Comparison of ENCODE assay signal across 10 cellular contexts in the genomic region with DNA sequence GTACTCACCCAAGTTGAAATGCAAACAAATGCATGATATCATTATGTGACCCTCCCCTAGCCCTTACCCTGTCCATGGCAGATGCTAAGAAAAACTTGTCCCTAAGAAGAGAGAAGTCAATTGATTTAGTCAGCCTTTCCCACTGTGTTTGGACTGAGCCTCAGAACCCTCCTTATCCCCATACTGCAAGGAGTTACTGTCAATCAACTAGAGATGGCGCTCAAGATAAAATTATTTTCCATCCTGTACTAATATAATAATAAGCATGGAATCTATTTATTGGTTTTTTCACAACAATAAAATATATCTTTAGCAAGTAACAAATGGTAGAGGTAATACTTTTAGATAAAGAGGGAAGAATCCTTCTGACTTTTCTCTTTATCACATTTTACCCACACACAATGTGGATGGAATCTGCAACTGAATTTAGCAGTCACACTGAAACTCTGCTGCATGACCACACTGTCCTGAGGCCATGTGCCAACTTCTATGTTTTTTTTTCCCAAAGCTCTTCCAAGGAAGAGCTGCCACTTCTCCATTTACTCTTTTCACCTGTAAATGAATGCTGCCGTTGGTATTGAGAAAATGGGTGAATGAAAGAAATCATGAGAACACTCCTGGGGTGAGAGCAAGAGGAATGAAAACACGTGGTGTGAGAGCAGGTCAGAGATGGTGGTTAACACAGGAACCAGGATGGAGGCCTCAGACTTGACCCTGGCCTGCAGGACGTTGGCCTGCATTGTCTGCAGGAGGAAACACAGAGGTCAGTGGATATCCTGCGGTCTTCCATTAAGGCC. TPM values are rescaled to one million over a fixed set of nuclear protein-coding genes. Genes with fewer than 3 reads are reported as not detected.
DNase-seq lines count a peak whose midpoint lies in the region; ATAC-seq and TF ChIP-seq lines count a peak whose summit lies in the region.
"Had no signal": no experiment of that assay in that cellular context is flagged by ENCODE, and none has a peak within 500 bp of the region (broad histone marks: within the 10 kb centered on the region; RNA-seq: fewer than 3 reads in every experiment).

No MANE protein-coding gene starts in this region.

- peak; percentile 49 for TF ChIP-seq CTCF in Loucy (conservative IDR thresholded peaks at IDR 0.05; ENCODE audit: low read length)

- peaks cover 76% of the 10 kb centered on the region for H3K4me1 ChIP-seq in Loucy (ENCODE audit: insufficient read depth, low read length, poor library complexity, severe bottlenecking)
- peaks cover 95% of the 10 kb centered on the region for H3K4me1 ChIP-seq in skeletal muscle satellite cell (ENCODE audit: control insufficient read depth, insufficient read depth, low read length)

- H3K4me2 ChIP-seq in Loucy (ENCODE audit: low read depth, low read length, poor library complexity, severe bottlenecking) (peak overlapping the region; percentile 69), skeletal muscle satellite cell (ENCODE audit: low read length) (peak overlapping the region; percentile 50)

- peak overlapping the region; percentile 31; the same call in 1 of the 2 replicates for H2AFZ ChIP-seq in Loucy (ENCODE audit: low read length)

- DNase-seq in effector memory CD8-positive, alpha-beta T cell = no peak
- DNase-seq in DMS114 treated with DMSO at 0.1 percent for 48 hours (lab: John Stamatoyannopoulos, UW; ENCODE audit: unreplicated experiment) = no peak
- no peak for DNase-seq in DMS 273 (lab: John Stamatoyannopoulos, UW; ENCODE audit: unreplicated experiment)
- no peak for DNase-seq in activated gamma-delta T cell (lab: John Stamatoyannopoulos, UW)
- DNase-seq in stimulated activated CD8-positive, alpha-beta memory T cell treated with anti-CD3 and anti-CD28 coated beads, Interleukin-4, amount 100 ng/mL, for 48 hours = no peak
- DNase-seq: NCI-H2171 treated with DMSO at 0.1 percent for 48 hours had no signal

- H3K79me2 ChIP-seq in Loucy (ENCODE audit: insufficient read depth, low read length) = no peaks in the 10 kb centered on the region

- no peaks in the 10 kb centered on the region for H3K9me2 ChIP-seq in Loucy (replicated peaks; ENCODE audit: low read depth, low read length)

- H3K36me3 ChIP-seq in Loucy (ENCODE audit: insufficient read depth, low read length) (no peaks in the 10 kb centered on the region), skeletal muscle satellite cell (ENCODE audit: insufficient read depth, low read length) (peaks cover 49% of the 10 kb centered on the region)

- no peaks in the 10 kb centered on the region for H4K20me1 ChIP-seq in Loucy (ENCODE audit: insufficient read depth, low read length, poor library complexity, severe bottlenecking)

- no peaks in the 10 kb centered on the region for H3K9me3 Mint-ChIP-seq in effector memory CD8-positive, alpha-beta T cell

- peak overlapping the region; percentile 81 to 89 for H3K27ac Mint-ChIP-seq in effector memory CD8-positive, alpha-beta T cell

- peak; percentile 36 for ATAC-seq in GM18907 (IDR thresholded peaks at IDR 0.05; ENCODE audit: unreplicated experiment)
- ATAC-seq in effector memory CD8-positive, alpha-beta T cell (replicated peaks) = no peak

- H3K27me3 Mint-ChIP-seq in effector memory CD8-positive, alpha-beta T cell = no peaks in the 10 kb centered on the region
- H3K27me3 Mint-ChIP-seq: progenitor cell of endocrine pancreas had no signal

- no peaks in the 10 kb centered on the region for H3K27me3 ChIP-seq in Loucy (ENCODE audit: insufficient read depth, low read length, poor library complexity, severe bottlenecking)
- H3K27me3 ChIP-seq in skeletal muscle satellite cell (ENCODE audit: control insufficient read depth, insufficient read depth, low read length) = no peaks in the 10 kb centered on the region

- peak overlapping the region; percentile 58 to 71 for H3K4me3 Mint-ChIP-seq in effector memory CD8-positive, alpha-beta T cell

- H3F3A ChIP-seq in Loucy (ENCODE audit: low read depth) = peaks cover 4% of the 10 kb centered on the region; the same call in 1 of the 2 replicates

- no peaks in the 10 kb centered on the region for H3K9me3 ChIP-seq in Loucy (ENCODE audit: insufficient read depth, low read depth, low read length)
- H3K9me3 ChIP-seq in skeletal muscle satellite cell (replicated peaks; ENCODE audit: low read length) = no peaks in the 10 kb centered on the region

- H3K4me1 Mint-ChIP-seq in effector memory CD8-positive, alpha-beta T cell (ENCODE audit: low read depth in 2 of 2) = peaks cover 52 to 58% of the 10 kb centered on the region in 2 donors

- H3K4me3 ChIP-seq in Loucy (ENCODE audit: low read length, poor library complexity, severe bottlenecking) = peak overlapping the region; percentile 34
- no peak overlapping the region for H3K4me3 ChIP-seq in skeletal muscle satellite cell (ENCODE audit: low read length)

- H3K9ac ChIP-seq in Loucy (ENCODE audit: low read depth, low read length, poor library complexity, severe bottlenecking) (peak overlapping the region; percentile 58), skeletal muscle satellite cell (ENCODE audit: low read depth, low read length) (peak overlapping the region; percentile 80)

- peaks cover 12% of the 10 kb centered on the region for H3K36me3 Mint-ChIP-seq in effector memory CD8-positive, alpha-beta T cell (ENCODE audit: insufficient read depth)

RNA-seq across cellular contexts. Expression of a gene that starts 10.5 kb away (rescaled TPM):
- total RNA-seq in skeletal muscle satellite cell (2012; rRNA removed) = 342 and 377 TPM in 2 replicates
